In the genomic region with DNA sequence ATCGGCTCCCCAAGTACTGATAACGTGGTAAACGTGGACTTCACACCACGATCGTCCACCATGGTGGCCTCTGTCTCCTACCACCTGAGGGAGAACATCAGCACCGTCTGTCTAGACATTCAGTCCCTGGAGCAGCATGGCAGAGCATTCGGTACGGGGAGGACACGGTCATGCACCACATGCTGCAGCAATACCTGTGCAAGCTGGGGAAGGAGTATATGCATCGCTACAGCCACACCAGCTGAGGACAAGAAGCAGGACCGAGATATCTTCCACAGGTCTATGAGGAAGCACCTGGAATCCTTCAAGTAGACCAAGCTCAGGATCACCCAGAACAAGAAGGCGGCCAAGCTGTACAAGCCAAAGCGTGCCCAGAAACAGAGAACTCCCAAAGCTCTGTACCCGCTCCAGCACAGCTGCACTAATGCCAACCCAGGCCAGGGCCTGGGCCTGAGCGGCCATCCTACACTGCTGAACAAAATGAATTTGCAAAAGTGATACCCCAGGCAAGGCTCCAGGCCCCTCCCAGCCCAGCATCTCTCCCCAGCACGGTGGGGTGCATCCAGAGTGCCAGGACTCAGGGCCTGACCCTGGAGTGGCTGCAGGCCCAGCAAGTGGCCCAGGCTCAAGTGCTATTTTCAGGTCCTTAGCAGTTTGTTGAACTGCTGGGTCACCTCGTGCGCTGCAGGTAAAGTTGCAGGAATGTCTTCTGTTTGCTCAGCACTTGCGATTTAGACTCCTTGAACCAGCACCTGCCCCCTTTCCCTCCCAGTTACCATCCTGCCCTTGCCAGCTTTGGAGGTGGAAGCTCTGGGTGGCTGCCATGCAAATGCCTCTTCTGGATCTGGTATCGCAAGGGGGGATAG, we compare ENCODE assay signal across 8 cellular contexts.
"Had no signal": no experiment of that assay in that cellular context is flagged by ENCODE, and none has a peak within 500 bp of the region (broad histone marks: within the 10 kb centered on the region; RNA-seq: fewer than 3 reads in every experiment).

No MANE protein-coding gene starts in this region.

- H3K9me3 ChIP-seq: tibial artery had no signal

- H3K27ac ChIP-seq: parathyroid adenoma, tibial artery had no signal

- H3K4me3 ChIP-seq: tibial artery had no signal

- DNase-seq: activated CD8-positive, alpha-beta T cell treated with anti-CD3 and anti-CD28 coated beads for 36 hours; activated naive CD4-positive, alpha-beta T cell treated with anti-CD3 and anti-CD28 coated beads for 36 hours; foreskin melanocyte; mesenchymal stem cell; small intestine; T1000; tibial artery had no signal

- H3K36me3 ChIP-seq: tibial artery had no signal

- ATAC-seq: activated CD8-positive, alpha-beta T cell treated with anti-CD3 and anti-CD28 coated beads for 36 hours had no signal

- H3K4me1 ChIP-seq: parathyroid adenoma, tibial artery had no signal

- H3K27me3 ChIP-seq: tibial artery had no signal
